1 cellular context compared by ENCODE assay signal in the genomic region with DNA sequence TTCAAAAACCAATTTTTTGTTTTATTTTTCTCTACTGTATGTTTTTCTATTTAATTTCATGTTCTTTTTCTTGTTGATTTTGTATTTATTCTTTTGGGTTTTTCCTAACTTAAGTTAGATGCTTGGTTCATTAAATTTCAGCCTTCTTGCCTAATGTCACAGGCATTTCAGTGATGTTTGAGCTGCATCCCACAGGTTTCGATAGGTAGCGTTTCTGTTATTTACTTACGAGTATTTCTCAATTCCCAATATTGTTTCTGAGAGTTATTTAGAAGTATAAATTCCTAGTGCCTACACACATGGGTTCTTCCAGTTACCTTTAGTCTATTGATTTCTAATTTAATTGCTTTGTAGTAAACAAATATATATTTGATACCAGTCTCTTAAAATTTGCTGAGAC.
TF ChIP-seq lines count a peak whose summit lies in the region.

No MANE protein-coding gene starts in this region.

TF ChIP-seq in liver, 16 proteins besides CTCF, POLR2A, EP300 and RAD21 (continued from another document):
- TF ChIP-seq, protein P1, sequence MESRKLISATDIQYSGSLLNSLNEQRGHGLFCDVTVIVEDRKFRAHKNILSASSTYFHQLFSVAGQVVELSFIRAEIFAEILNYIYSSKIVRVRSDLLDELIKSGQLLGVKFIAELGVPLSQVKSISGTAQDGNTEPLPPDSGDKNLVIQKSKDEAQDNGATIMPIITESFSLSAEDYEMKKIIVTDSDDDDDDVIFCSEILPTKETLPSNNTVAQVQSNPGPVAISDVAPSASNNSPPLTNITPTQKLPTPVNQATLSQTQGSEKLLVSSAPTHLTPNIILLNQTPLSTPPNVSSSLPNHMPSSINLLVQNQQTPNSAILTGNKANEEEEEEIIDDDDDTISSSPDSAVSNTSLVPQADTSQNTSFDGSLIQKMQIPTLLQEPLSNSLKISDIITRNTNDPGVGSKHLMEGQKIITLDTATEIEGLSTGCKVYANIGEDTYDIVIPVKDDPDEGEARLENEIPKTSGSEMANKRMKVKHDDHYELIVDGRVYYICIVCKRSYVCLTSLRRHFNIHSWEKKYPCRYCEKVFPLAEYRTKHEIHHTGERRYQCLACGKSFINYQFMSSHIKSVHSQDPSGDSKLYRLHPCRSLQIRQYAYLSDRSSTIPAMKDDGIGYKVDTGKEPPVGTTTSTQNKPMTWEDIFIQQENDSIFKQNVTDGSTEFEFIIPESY (IDR thresholded peaks at IDR 0.05), result peak; percentile 28
- no peak for TF ChIP-seq TAF1 (conservative IDR thresholded peaks at IDR 0.05)
- TF ChIP-seq, protein P2, sequence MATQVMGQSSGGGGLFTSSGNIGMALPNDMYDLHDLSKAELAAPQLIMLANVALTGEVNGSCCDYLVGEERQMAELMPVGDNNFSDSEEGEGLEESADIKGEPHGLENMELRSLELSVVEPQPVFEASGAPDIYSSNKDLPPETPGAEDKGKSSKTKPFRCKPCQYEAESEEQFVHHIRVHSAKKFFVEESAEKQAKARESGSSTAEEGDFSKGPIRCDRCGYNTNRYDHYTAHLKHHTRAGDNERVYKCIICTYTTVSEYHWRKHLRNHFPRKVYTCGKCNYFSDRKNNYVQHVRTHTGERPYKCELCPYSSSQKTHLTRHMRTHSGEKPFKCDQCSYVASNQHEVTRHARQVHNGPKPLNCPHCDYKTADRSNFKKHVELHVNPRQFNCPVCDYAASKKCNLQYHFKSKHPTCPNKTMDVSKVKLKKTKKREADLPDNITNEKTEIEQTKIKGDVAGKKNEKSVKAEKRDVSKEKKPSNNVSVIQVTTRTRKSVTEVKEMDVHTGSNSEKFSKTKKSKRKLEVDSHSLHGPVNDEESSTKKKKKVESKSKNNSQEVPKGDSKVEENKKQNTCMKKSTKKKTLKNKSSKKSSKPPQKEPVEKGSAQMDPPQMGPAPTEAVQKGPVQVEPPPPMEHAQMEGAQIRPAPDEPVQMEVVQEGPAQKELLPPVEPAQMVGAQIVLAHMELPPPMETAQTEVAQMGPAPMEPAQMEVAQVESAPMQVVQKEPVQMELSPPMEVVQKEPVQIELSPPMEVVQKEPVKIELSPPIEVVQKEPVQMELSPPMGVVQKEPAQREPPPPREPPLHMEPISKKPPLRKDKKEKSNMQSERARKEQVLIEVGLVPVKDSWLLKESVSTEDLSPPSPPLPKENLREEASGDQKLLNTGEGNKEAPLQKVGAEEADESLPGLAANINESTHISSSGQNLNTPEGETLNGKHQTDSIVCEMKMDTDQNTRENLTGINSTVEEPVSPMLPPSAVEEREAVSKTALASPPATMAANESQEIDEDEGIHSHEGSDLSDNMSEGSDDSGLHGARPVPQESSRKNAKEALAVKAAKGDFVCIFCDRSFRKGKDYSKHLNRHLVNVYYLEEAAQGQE (IDR thresholded peaks at IDR 0.05), result no peak
- TF ChIP-seq, protein P3, sequence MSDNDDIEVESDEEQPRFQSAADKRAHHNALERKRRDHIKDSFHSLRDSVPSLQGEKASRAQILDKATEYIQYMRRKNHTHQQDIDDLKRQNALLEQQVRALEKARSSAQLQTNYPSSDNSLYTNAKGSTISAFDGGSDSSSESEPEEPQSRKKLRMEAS (IDR thresholded peaks at IDR 0.05), result no peak
- TF ChIP-seq EGR1 (IDR thresholded peaks at IDR 0.05; ENCODE audit: low read depth in 2 of 2), result no peak
- TF ChIP-seq HNF4G (IDR thresholded peaks at IDR 0.05), result no peak
- peak; percentile 68 for TF ChIP-seq FOXA1 (IDR thresholded peaks at IDR 0.05)
- TF ChIP-seq HNF4A (conservative IDR thresholded peaks at IDR 0.05), result peak; percentile 17 to 18
- TF ChIP-seq JUND (IDR thresholded peaks at IDR 0.05), result peak; percentile 43 to 54
